ENCODE assay signal across 17 cellular contexts in the genomic region with DNA sequence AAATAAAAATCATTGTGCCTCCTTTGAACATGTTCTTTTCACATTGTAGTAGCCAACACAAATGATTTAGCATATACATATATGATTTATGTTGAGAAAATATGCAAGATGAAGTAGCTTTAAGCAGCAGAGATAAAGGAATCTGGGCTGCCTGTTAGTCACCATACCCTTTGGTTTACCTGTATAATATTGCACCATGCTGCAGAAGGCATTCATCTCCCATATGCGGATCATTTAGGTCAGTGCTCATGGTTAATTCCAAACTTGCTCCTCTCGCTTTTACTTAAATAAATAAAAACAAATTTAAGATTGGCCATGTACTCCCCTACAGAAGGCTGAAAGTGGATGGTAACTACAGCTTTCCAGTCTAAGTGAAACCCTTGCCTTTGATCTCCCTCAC.
DNase-seq lines count a peak whose midpoint lies in the region; ATAC-seq and TF ChIP-seq lines count a peak whose summit lies in the region.
"Had no signal": no experiment of that assay in that cellular context is flagged by ENCODE, and none has a peak within 500 bp of the region (broad histone marks: within the 10 kb centered on the region; RNA-seq: fewer than 3 reads in every experiment).

No MANE protein-coding gene starts in this region.

- no peak overlapping the region for H2AFZ ChIP-seq in neural progenitor cell (replicated peaks)

- no peaks in the 10 kb centered on the region for H3K36me3 ChIP-seq in neural progenitor cell
- H3K36me3 ChIP-seq: adrenal gland, MG63 had no signal

- H3K4me2 ChIP-seq in neural progenitor cell: no peak overlapping the region

- H3K79me2 ChIP-seq in neural progenitor cell (ENCODE audit: low read depth): no peaks in the 10 kb centered on the region

- H3K4me3 ChIP-seq in NB4 (ENCODE audit: low read depth, low read length) (peak overlapping the region; percentile 14), neural progenitor cell (no peak overlapping the region)
- H3K4me3 ChIP-seq: adrenal gland, MG63 had no signal

- ATAC-seq in effector memory CD8-positive, alpha-beta T cell (replicated peaks): no peak
- ATAC-seq in GM21576 (IDR thresholded peaks at IDR 0.05; ENCODE audit: unreplicated experiment): no peak

- TF ChIP-seq CTCF in NB4 (IDR thresholded peaks at IDR 0.05; ENCODE audit: low read depth, low read length): no peak
- TF ChIP-seq CTCF in neural progenitor cell (IDR thresholded peaks at IDR 0.05): no peak

- peaks cover 12% of the 10 kb centered on the region for H3K9me3 Mint-ChIP-seq in dendritic cell treated with granulocyte-macrophage colony-stimulating factor and Interleukin-4, amounts not matched to agents 40 ng/mL and 50 ng/mL, for 4 days
- peaks cover 8% of the 10 kb centered on the region for H3K9me3 Mint-ChIP-seq in neural progenitor cell
- H3K9me3 Mint-ChIP-seq in effector memory CD8-positive, alpha-beta T cell: no peaks in the 10 kb centered on the region
- H3K9me3 Mint-ChIP-seq: CD4-positive, alpha-beta memory T cell; type B pancreatic cell had no signal

- H3K9me3 ChIP-seq in neural progenitor cell (ENCODE audit: low read depth): no peaks in the 10 kb centered on the region
- H3K9me3 ChIP-seq: adrenal gland, MG63 had no signal

- peaks cover 13% of the 10 kb centered on the region for H3K36me3 Mint-ChIP-seq in dendritic cell treated with granulocyte-macrophage colony-stimulating factor and Interleukin-4, amounts not matched to agents 40 ng/mL and 50 ng/mL, for 4 days (ENCODE audit: low read depth)
- no peaks in the 10 kb centered on the region for H3K36me3 Mint-ChIP-seq in neural progenitor cell
- peaks cover 6% of the 10 kb centered on the region for H3K36me3 Mint-ChIP-seq in effector memory CD8-positive, alpha-beta T cell (ENCODE audit: insufficient read depth)
- H3K36me3 Mint-ChIP-seq: CD4-positive, alpha-beta memory T cell; type B pancreatic cell had no signal

- H3K27me3 Mint-ChIP-seq in dendritic cell treated with granulocyte-macrophage colony-stimulating factor and Interleukin-4, amounts not matched to agents 40 ng/mL and 50 ng/mL, for 4 days: no peaks in the 10 kb centered on the region
- H3K27me3 Mint-ChIP-seq in neural progenitor cell (ENCODE audit: insufficient read depth, low read depth): peaks cover 3% of the 10 kb centered on the region
- no peaks in the 10 kb centered on the region for H3K27me3 Mint-ChIP-seq in effector memory CD8-positive, alpha-beta T cell
- H3K27me3 Mint-ChIP-seq: activated CD4-positive, alpha-beta T cell treated with anti-CD3 and anti-CD28 coated beads, Interleukin-2, amount 10 ng/mL, durations not matched to agents 7 days and 5 days; CD4-positive, alpha-beta memory T cell; memory B cell; type B pancreatic cell had no signal

- peaks cover 53% of the 10 kb centered on the region for H3K4me1 Mint-ChIP-seq in dendritic cell treated with granulocyte-macrophage colony-stimulating factor and Interleukin-4, amounts not matched to agents 40 ng/mL and 50 ng/mL, for 4 days (ENCODE audit: low read depth)
- H3K4me1 Mint-ChIP-seq in neural progenitor cell: peaks cover 47% of the 10 kb centered on the region
- H3K4me1 Mint-ChIP-seq in effector memory CD8-positive, alpha-beta T cell (ENCODE audit: low read depth in 2 of 2): peaks cover 12 to 21% of the 10 kb centered on the region in 2 donors

- no peak for TF ChIP-seq POLR2A in NB4 (IDR thresholded peaks at IDR 0.05; ENCODE audit: extremely low read depth, insufficient read length)

- H3K4me1 ChIP-seq in neural progenitor cell: peaks cover 18% of the 10 kb centered on the region
- H3K4me1 ChIP-seq: adrenal gland had no signal

- H3F3A ChIP-seq in neural progenitor cell (ENCODE audit: low read depth): no peaks in the 10 kb centered on the region

- H4K20me1 ChIP-seq in neural progenitor cell (ENCODE audit: low read depth): no peaks in the 10 kb centered on the region

- intact Hi-C loops in dendritic cell treated with granulocyte-macrophage colony-stimulating factor and Interleukin-4, amounts not matched to agents 40 ng/mL and 50 ng/mL, for 4 days (cut with micrococcal nuclease): loop anchor here (10.0 kb wide), 1 partner anchor 71 kb away; no protein-coding TSS in a partner anchor

- peak overlapping the region; percentile 86 for H3K27ac Mint-ChIP-seq in dendritic cell treated with granulocyte-macrophage colony-stimulating factor and Interleukin-4, amounts not matched to agents 40 ng/mL and 50 ng/mL, for 4 days
- H3K27ac Mint-ChIP-seq in neural progenitor cell: peak overlapping the region; percentile 29
- no peak overlapping the region for H3K27ac Mint-ChIP-seq in effector memory CD8-positive, alpha-beta T cell
- H3K27ac Mint-ChIP-seq: memory B cell had no signal

- H3K27me3 ChIP-seq in neural progenitor cell: no peaks in the 10 kb centered on the region
- H3K27me3 ChIP-seq: adrenal gland, MG63 had no signal

- H3K9ac ChIP-seq in neural progenitor cell: no peak overlapping the region

- H3K4me3 Mint-ChIP-seq in dendritic cell treated with granulocyte-macrophage colony-stimulating factor and Interleukin-4, amounts not matched to agents 40 ng/mL and 50 ng/mL, for 4 days: no peak overlapping the region
- H3K4me3 Mint-ChIP-seq in neural progenitor cell: peak overlapping the region; percentile 69
- no peak overlapping the region for H3K4me3 Mint-ChIP-seq in effector memory CD8-positive, alpha-beta T cell
- H3K4me3 Mint-ChIP-seq: activated CD4-positive, alpha-beta T cell treated with anti-CD3 and anti-CD28 coated beads, Interleukin-2, amount 10 ng/mL, durations not matched to agents 7 days and 5 days; memory B cell; type B pancreatic cell had no signal

- H3K27ac ChIP-seq in neural progenitor cell (no peak overlapping the region), substantia nigra (ENCODE audit: low read depth, low read length, poor library complexity, severe bottlenecking) (no peak overlapping the region)
- H3K27ac ChIP-seq: 22Rv1, adrenal gland had no signal

- peak; percentile 38 for DNase-seq in DMS53 (lab: John Stamatoyannopoulos, UW)
- no peak for DNase-seq in DMS53 treated with DMSO at 0.1 percent for 48 hours (lab: John Stamatoyannopoulos, UW; ENCODE audit: unreplicated experiment)
- no peak for DNase-seq in NB4 (ENCODE audit: low read depth)
- DNase-seq in neural progenitor cell (ENCODE audit: low spot score): no peak
- no peak for DNase-seq in effector memory CD8-positive, alpha-beta T cell
- no peak for DNase-seq in substantia nigra (lab: John Stamatoyannopoulos, UW)
- DNase-seq: nucleus accumbens, T-helper 9 cell had no signal

Comparison
In these comparisons a context has a peak if more than half of its experiments do, and no peak if none do; other contexts are left out.
1. H3K27ac Mint-ChIP-seq: peak in dendritic cell treated with granulocyte-macrophage colony-stimulating factor and Interleukin-4, amounts not matched to agents 40 ng/mL and 50 ng/mL, for 4 days (single experiment) and neural progenitor cell (single experiment); none in effector memory CD8-positive, alpha-beta T cell (0 of 2).